In the genomic region with DNA sequence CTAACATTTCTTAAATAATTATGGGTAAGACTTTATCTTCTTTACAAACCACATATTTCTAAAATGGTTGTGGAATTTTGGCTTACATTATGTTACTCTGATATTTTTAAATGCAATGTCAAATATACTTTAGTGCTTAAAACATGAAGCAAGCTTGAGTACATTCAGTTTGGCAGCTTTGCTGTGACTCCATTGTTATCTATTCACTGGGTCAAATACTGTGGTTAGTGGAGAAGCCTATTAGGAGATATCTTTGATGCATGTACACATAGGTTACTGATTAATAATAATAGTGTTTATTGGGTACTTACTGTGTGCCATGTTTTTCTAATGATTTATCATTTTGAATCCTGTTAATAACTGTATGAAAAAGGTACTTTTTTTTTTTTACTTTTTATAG, we compare ENCODE assay signal across 27 cellular contexts.
"Had no signal": no experiment of that assay in that cellular context is flagged by ENCODE, and none has a peak within 500 bp of the region (broad histone marks: within the 10 kb centered on the region; RNA-seq: fewer than 3 reads in every experiment).

No MANE protein-coding gene starts in this region.

- H3K27me3 Mint-ChIP-seq: activated naive CD8-positive, alpha-beta T cell treated with anti-CD3 and anti-CD28 coated beads, Interleukin-2, amount 50 U/mL, for 24 hours; naive thymus-derived CD4-positive, alpha-beta T cell; stimulated activated memory B cell treated with anti-CD40 and anti-IgM and Interleukin-4, amounts not matched to agents 10 μg/mL and 1 μg/mL and 100 μg/mL, for 72 hours had no signal

- H3K36me3 Mint-ChIP-seq: stimulated activated memory B cell treated with anti-CD40 and anti-IgM and Interleukin-4, amounts not matched to agents 10 μg/mL and 1 μg/mL and 100 μg/mL, for 72 hours had no signal

- H3K36me3 ChIP-seq: brain microvascular endothelial cell, gastroesophageal sphincter, heart left ventricle, left lung, sigmoid colon, uterus had no signal

- ATAC-seq: activated naive CD8-positive, alpha-beta T cell treated with anti-CD3 and anti-CD28 coated beads, Interleukin-2, amount 50 U/mL, for 24 hours; gastroesophageal sphincter; heart left ventricle; naive thymus-derived CD4-positive, alpha-beta T cell; stimulated activated memory B cell treated with anti-CD40 and anti-IgM and Interleukin-4, amounts not matched to agents 10 μg/mL and 1 μg/mL and 100 μg/mL, for 72 hours had no signal

- DNase-seq: activated CD4-positive, alpha-beta T cell treated with anti-CD3 and anti-CD28 coated beads for 4 hours; activated CD4-positive, alpha-beta T cell treated with anti-CD3 and anti-CD28 coated beads, Interleukin-2, amount 50 U/mL, for 48 hours; activated CD4-positive, CD25-positive, alpha-beta regulatory T cell; activated effector memory CD4-positive, alpha-beta T cell treated with anti-CD3 and anti-CD28 coated beads, Interleukin-2, amount 50 U/mL, for 16 hours; activated naive CD4-positive, alpha-beta T cell treated with anti-CD3 and anti-CD28 coated beads, Interleukin-2, amount 50 U/mL, for 16 hours; activated naive CD8-positive, alpha-beta T cell treated with anti-CD3 and anti-CD28 coated beads, Interleukin-2, amount 50 U/mL, for 24 hours; aorta; brain microvascular endothelial cell; central memory CD4-positive, alpha-beta T cell; effector memory CD4-positive, alpha-beta T cell; heart left ventricle; left lung; naive thymus-derived CD4-positive, alpha-beta T cell; occipital lobe; posterior cingulate gyrus; retina; sigmoid colon; stimulated activated CD4-positive, alpha-beta T cell treated with anti-CD3 and anti-CD28 coated beads, Interleukin-15, amount 100 ng/mL, for 24 hours; T-helper 1 cell; testis; trophoblast cell; uterus had no signal

- H3K9me3 Mint-ChIP-seq: neural crest cell; stimulated activated memory B cell treated with anti-CD40 and anti-IgM and Interleukin-4, amounts not matched to agents 10 μg/mL and 1 μg/mL and 100 μg/mL, for 72 hours had no signal

- H3K27ac ChIP-seq: brain microvascular endothelial cell, gastroesophageal sphincter, heart left ventricle, left lung, sigmoid colon, testis, uterus had no signal

- H3K4me1 ChIP-seq: heart left ventricle, left lung, testis, uterus had no signal

- H3K9me3 ChIP-seq: heart left ventricle, left lung, sigmoid colon, testis, uterus had no signal

- H3K4me3 ChIP-seq: gastroesophageal sphincter, heart left ventricle, left lung, lung, sigmoid colon, smooth muscle cell, testis, uterus had no signal

- H3K27ac Mint-ChIP-seq: stimulated activated memory B cell treated with anti-CD40 and anti-IgM and Interleukin-4, amounts not matched to agents 10 μg/mL and 1 μg/mL and 100 μg/mL, for 72 hours had no signal

- H3K4me1 Mint-ChIP-seq: stimulated activated memory B cell treated with anti-CD40 and anti-IgM and Interleukin-4, amounts not matched to agents 10 μg/mL and 1 μg/mL and 100 μg/mL, for 72 hours had no signal

- H3K27me3 ChIP-seq: brain microvascular endothelial cell, gastroesophageal sphincter, heart left ventricle, left lung, sigmoid colon, testis, uterus had no signal

- H3K4me3 Mint-ChIP-seq: activated naive CD8-positive, alpha-beta T cell treated with anti-CD3 and anti-CD28 coated beads, Interleukin-2, amount 50 U/mL, for 24 hours; naive thymus-derived CD4-positive, alpha-beta T cell; neural crest cell; stimulated activated memory B cell treated with anti-CD40 and anti-IgM and Interleukin-4, amounts not matched to agents 10 μg/mL and 1 μg/mL and 100 μg/mL, for 72 hours had no signal
